11 cellular contexts compared by ENCODE assay signal in genomic region chr22:27045103-27045940, GRCh38.
A peak's percentile ranks its signal among the peaks of the same experiment; 100 is the strongest.
DNase-seq lines count a peak whose midpoint lies in the region; ATAC-seq and TF ChIP-seq lines count a peak whose summit lies in the region.
"Had no signal": no experiment of that assay in that cellular context is flagged by ENCODE, and none has a peak within 500 bp of the region (broad histone marks: within the 10 kb centered on the region; RNA-seq: fewer than 3 reads in every experiment).

No MANE protein-coding gene starts in this region.

- no peak for TF ChIP-seq RAD21 in SK-N-SH (IDR thresholded peaks at IDR 0.05; ENCODE audit: low read length)

- peaks cover 13% of the 10 kb centered on the region for H3K4me1 ChIP-seq in A673 (ENCODE audit: insufficient read depth, low read length, poor library complexity, severe bottlenecking)
- peaks cover 0 to 7% of the 10 kb centered on the region in 2 experiments; a peak in 2 of 4 replicates for H3K4me1 ChIP-seq in SK-N-SH (ENCODE audit: control insufficient read depth in 1 of 2, insufficient read depth in 2 of 2, low read depth in 1 of 2, low read length in 1 of 2)
- no peaks in the 10 kb centered on the region for H3K4me1 ChIP-seq in gastrocnemius medialis

- in situ Hi-C loops in gastrocnemius medialis (cut with MboI; ENCODE audit: low sequenced_read_pairs in 4 of 4): no loop called here

- POLR2A ChIA-PET in A673 (lab: Charles Lee; ENCODE audit: low non-redundant PET) (no interaction called here), SK-N-SH (lab: Yijun Ruan, JAX) (no interaction called here)

- 41% methylated on average over 7 of the region's 7 CpGs for WGBS in SK-N-SH (ENCODE audit: low lambda C conversion rate)

- no peaks in the 10 kb centered on the region for H3K27me3 ChIP-seq in A673 (replicated peaks; ENCODE audit: insufficient read depth, low read depth, low read length, poor library complexity)
- 0 out of 2 replicates have a peak, but pooled peaks cover 5% of the 10 kb centered on the region for H3K27me3 ChIP-seq in SK-N-SH (ENCODE audit: insufficient read depth)
- peaks cover 0 to 17% (median 3%) of the 10 kb centered on the region in 3 donors for H3K27me3 ChIP-seq in gastrocnemius medialis

- ATAC-seq in gastrocnemius medialis (no peak), HG02678 (IDR thresholded peaks at IDR 0.05; ENCODE audit: unreplicated experiment) (no peak)
- ATAC-seq: esophagus mucosa had no signal

- no peaks in the 10 kb centered on the region for H3K9me2 ChIP-seq in SK-N-SH

- CTCF ChIA-PET in A673 (lab: Charles Lee): no interaction called here
- CTCF ChIA-PET in SK-N-SH (lab: Yijun Ruan, JAX): interaction anchor here (1.1 kb wide), 1 partner anchor 13 kb away, joined by 4 read pairs; no protein-coding TSS in a partner anchor

- BruUV-seq in A673 (replicated peaks; lab: Mats Ljungman, UMichigan): no TSS peak

- DNase-seq in A673 (ENCODE audit: low spot score) (peak; percentile 73), HS-5 (ENCODE audit: low read depth) (peak; percentile 25), SK-N-SH (no peak), foreskin melanocyte (peak; percentile 21), gastrocnemius medialis (no peak), putamen (ENCODE audit: low spot score) (no peak), cardiac septum (ENCODE audit: low spot score) (no peak)
- DNase-seq: activated naive CD8-positive, alpha-beta T cell treated with anti-CD3 and anti-CD28 coated beads for 36 hours had no signal

- H3K36me3 ChIP-seq in A673 (ENCODE audit: insufficient read depth, low read length, poor library complexity, severe bottlenecking) (no peaks in the 10 kb centered on the region), SK-N-SH (replicated peaks in 1 of 2; ENCODE audit: control insufficient read depth in 1 of 2, insufficient read depth in 2 of 2, low read length in 1 of 2) (no peaks in the 10 kb centered on the region), gastrocnemius medialis (no peaks in the 10 kb centered on the region)

- peaks cover 4% of the 10 kb centered on the region for H3K9me3 ChIP-seq in A673 (ENCODE audit: low read depth, low read length, poor library complexity, severe bottlenecking)
- no peaks in the 10 kb centered on the region for H3K9me3 ChIP-seq in SK-N-SH
- H3K9me3 ChIP-seq in gastrocnemius medialis: no peaks in the 10 kb centered on the region

- TF ChIP-seq CTCF in A673 (conservative IDR thresholded peaks at IDR 0.05; ENCODE audit: low read depth, low read length): no peak
- no peak for TF ChIP-seq CTCF in SK-N-SH (IDR thresholded peaks at IDR 0.05)
- TF ChIP-seq CTCF in gastrocnemius medialis (IDR thresholded peaks at IDR 0.05 in 4 of 5, conservative IDR thresholded peaks at IDR 0.05 in 1 of 5): no peak

- TF ChIP-seq EP300 in SK-N-SH (IDR thresholded peaks at IDR 0.05; ENCODE audit: borderline replicate concordance in 1 of 2, low read depth in 1 of 2, low read length in 1 of 2): peak in 1 of 2 experiments; percentile 45; a peak in 1 of 4 replicates

- H3K4me2 ChIP-seq in SK-N-SH: no peak overlapping the region

- no peak overlapping the region for H3K9ac ChIP-seq in SK-N-SH

- H3K79me2 ChIP-seq in SK-N-SH (ENCODE audit: insufficient read depth): no peaks in the 10 kb centered on the region

- intact Hi-C loops in A673 (cut with micrococcal nuclease; ENCODE audit: unreplicated experiment) (no loop called here), gastrocnemius medialis (cut with DNase I; ENCODE audit: low total_unique reads) (no loop called here), cardiac septum (cut with DNase I) (no loop called here)

- no peak overlapping the region for H2AFZ ChIP-seq in SK-N-SH (ENCODE audit: low read depth)

- TF ChIP-seq POLR2A in gastrocnemius medialis (IDR thresholded peaks at IDR 0.05): no peak

- H3K27ac ChIP-seq in A673 (ENCODE audit: low read depth, low read length, poor library complexity, severe bottlenecking) (no peak overlapping the region), SK-N-SH (ENCODE audit: low read depth in 2 of 2, low read length in 1 of 2) (no peak overlapping the region), gastrocnemius medialis (no peak overlapping the region)

- H4K20me1 ChIP-seq in SK-N-SH (ENCODE audit: insufficient read depth): no peaks in the 10 kb centered on the region

- H3K4me3 ChIP-seq in A673 (ENCODE audit: low read depth, low read length, poor library complexity, severe bottlenecking) (no peak overlapping the region), SK-N-SH (ENCODE audit: low read depth in 2 of 2, low read length in 1 of 2) (no peak overlapping the region), gastrocnemius medialis (no peak overlapping the region)
- H3K4me3 ChIP-seq: lung had no signal

- H3F3A ChIP-seq in SK-N-SH (replicated peaks; ENCODE audit: insufficient read depth): peaks cover 4% of the 10 kb centered on the region

TF ChIP-seq in SK-N-SH, 30 proteins besides CTCF, POLR2A, EP300 and RAD21 (continues in another document):
- TF ChIP-seq FOXM1 (IDR thresholded peaks at IDR 0.05; ENCODE audit: low read depth) (no peak), TAF1 (IDR thresholded peaks at IDR 0.05; ENCODE audit: borderline replicate concordance, low read depth, low read length) (no peak), TEAD4 (IDR thresholded peaks at IDR 0.05; ENCODE audit: borderline replicate concordance, insufficient read depth) (0 out of 2 replicates have a peak, but pooled peaks have one; percentile 20), GATA2 (CRISPR knock-in tag; IDR thresholded peaks at IDR 0.05) (no peak), EZH2phosphoT487 (IDR thresholded peaks at IDR 0.05; ENCODE audit: borderline replicate concordance, low read depth) (no peak), MEF2A (IDR thresholded peaks at IDR 0.05; ENCODE audit: borderline replicate concordance, low read depth) (no peak), MXI1 (IDR thresholded peaks at IDR 0.05; ENCODE audit: low read depth, low read length) (peak; percentile 49; the same call in 1 of the 2 replicates), FOXJ3 (CRISPR knock-in tag; IDR thresholded peaks at IDR 0.05) (no peak), YY1 (IDR thresholded peaks at IDR 0.05; ENCODE audit: low read depth) (no peak), MAX (IDR thresholded peaks at IDR 0.05; ENCODE audit: low read depth) (peak; percentile 63; the same call in 1 of the 2 replicates), GABPA (IDR thresholded peaks at IDR 0.05; ENCODE audit: low read depth) (no peak), NFIC (IDR thresholded peaks at IDR 0.05; ENCODE audit: borderline replicate concordance) (no peak), POLR2AphosphoS5 (IDR thresholded peaks at IDR 0.05; ENCODE audit: low read depth, low read length) (no peak), RCOR1 (IDR thresholded peaks at IDR 0.05; ENCODE audit: low read length) (no peak), CHD2 (IDR thresholded peaks at IDR 0.05; ENCODE audit: low read length, partially characterized antibody) (no peak), RXRA (IDR thresholded peaks at IDR 0.05; ENCODE audit: borderline replicate concordance, low read depth) (no peak)
- TF ChIP-seq, protein P1, sequence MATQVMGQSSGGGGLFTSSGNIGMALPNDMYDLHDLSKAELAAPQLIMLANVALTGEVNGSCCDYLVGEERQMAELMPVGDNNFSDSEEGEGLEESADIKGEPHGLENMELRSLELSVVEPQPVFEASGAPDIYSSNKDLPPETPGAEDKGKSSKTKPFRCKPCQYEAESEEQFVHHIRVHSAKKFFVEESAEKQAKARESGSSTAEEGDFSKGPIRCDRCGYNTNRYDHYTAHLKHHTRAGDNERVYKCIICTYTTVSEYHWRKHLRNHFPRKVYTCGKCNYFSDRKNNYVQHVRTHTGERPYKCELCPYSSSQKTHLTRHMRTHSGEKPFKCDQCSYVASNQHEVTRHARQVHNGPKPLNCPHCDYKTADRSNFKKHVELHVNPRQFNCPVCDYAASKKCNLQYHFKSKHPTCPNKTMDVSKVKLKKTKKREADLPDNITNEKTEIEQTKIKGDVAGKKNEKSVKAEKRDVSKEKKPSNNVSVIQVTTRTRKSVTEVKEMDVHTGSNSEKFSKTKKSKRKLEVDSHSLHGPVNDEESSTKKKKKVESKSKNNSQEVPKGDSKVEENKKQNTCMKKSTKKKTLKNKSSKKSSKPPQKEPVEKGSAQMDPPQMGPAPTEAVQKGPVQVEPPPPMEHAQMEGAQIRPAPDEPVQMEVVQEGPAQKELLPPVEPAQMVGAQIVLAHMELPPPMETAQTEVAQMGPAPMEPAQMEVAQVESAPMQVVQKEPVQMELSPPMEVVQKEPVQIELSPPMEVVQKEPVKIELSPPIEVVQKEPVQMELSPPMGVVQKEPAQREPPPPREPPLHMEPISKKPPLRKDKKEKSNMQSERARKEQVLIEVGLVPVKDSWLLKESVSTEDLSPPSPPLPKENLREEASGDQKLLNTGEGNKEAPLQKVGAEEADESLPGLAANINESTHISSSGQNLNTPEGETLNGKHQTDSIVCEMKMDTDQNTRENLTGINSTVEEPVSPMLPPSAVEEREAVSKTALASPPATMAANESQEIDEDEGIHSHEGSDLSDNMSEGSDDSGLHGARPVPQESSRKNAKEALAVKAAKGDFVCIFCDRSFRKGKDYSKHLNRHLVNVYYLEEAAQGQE (IDR thresholded peaks at IDR 0.05; ENCODE audit: low read depth, low read length): no peak
- TF ChIP-seq, protein P2, sequence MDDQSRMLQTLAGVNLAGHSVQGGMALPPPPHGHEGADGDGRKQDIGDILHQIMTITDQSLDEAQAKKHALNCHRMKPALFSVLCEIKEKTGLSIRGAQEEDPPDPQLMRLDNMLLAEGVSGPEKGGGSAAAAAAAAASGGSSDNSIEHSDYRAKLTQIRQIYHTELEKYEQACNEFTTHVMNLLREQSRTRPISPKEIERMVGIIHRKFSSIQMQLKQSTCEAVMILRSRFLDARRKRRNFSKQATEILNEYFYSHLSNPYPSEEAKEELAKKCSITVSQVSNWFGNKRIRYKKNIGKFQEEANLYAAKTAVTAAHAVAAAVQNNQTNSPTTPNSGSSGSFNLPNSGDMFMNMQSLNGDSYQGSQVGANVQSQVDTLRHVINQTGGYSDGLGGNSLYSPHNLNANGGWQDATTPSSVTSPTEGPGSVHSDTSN (IDR thresholded peaks at IDR 0.05): peak; percentile 67
- TF ChIP-seq, protein P3, sequence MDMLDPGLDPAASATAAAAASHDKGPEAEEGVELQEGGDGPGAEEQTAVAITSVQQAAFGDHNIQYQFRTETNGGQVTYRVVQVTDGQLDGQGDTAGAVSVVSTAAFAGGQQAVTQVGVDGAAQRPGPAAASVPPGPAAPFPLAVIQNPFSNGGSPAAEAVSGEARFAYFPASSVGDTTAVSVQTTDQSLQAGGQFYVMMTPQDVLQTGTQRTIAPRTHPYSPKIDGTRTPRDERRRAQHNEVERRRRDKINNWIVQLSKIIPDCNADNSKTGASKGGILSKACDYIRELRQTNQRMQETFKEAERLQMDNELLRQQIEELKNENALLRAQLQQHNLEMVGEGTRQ (IDR thresholded peaks at IDR 0.05; ENCODE audit: borderline replicate concordance, low read depth, low read length): no peak

Comparison
In these comparisons a context has a peak if more than half of its experiments do, and no peak if none do; other contexts are left out.
1. DNase-seq: peak in A673 (single experiment), HS-5 (single experiment) and foreskin melanocyte (single experiment); none in SK-N-SH (single experiment), gastrocnemius medialis (0 of 2), putamen (single experiment) and cardiac septum (single experiment).